Comparison of ENCODE assay signal across 22 cellular contexts in genomic region chr18:11260963-11261441, GRCh38.
DNase-seq lines count a peak whose midpoint lies in the region; ATAC-seq and TF ChIP-seq lines count a peak whose summit lies in the region.
"Had no signal": no experiment of that assay in that cellular context is flagged by ENCODE, and none has a peak within 500 bp of the region (broad histone marks: within the 10 kb centered on the region; RNA-seq: fewer than 3 reads in every experiment).

No MANE protein-coding gene starts in this region.

- peaks cover 6% of the 10 kb centered on the region for H3K36me3 Mint-ChIP-seq in brain
- H3K36me3 Mint-ChIP-seq: activated CD8-positive, alpha-beta memory T cell treated with anti-CD3 and anti-CD28 coated beads, Interleukin-2, amount 10 ng/mL, durations not matched to agents 7 days and 5 days; CD4-positive, CD25-positive, alpha-beta regulatory T cell; stimulated activated memory B cell treated with anti-CD40 and anti-IgM and Interleukin-4, amounts not matched to agents 10 μg/mL and 1 μg/mL and 100 μg/mL, for 72 hours had no signal

- DNase-seq in ELF-1 (ENCODE audit: low read depth, low spot score) (peak; percentile 64), NCI-H2227 (lab: John Stamatoyannopoulos, UW; ENCODE audit: unreplicated experiment) (peak; percentile 69), NCI-H2081 (lab: John Stamatoyannopoulos, UW) (no peak), PC-9 (no peak)
- DNase-seq: ACHN; activated CD4-positive, CD25-positive, alpha-beta regulatory T cell treated with anti-CD3 and anti-CD28 coated beads, Interleukin-2, amount 50 U/mL, for 72 hours; activated CD8-positive, alpha-beta memory T cell treated with anti-CD3 and anti-CD28 coated beads, Interleukin-2, amount 10 ng/mL, durations not matched to agents 7 days and 5 days; activated effector memory CD4-positive, alpha-beta T cell treated with Interleukin-2 at 50 U/mL for 16 hours; amniotic stem cell; CD4-positive, CD25-positive, alpha-beta regulatory T cell; head of caudate nucleus; islet precursor cell; NCI-H2081 treated with DMSO at 0.1 percent for 48 hours; Peyer's patch; T-helper 9 cell; thyroid gland had no signal

- H2AFZ ChIP-seq in neural cell (ENCODE audit: low read depth, low read length) (no peak overlapping the region), PC-9 (no peak overlapping the region)

- H3K9me2 ChIP-seq in neural cell (ENCODE audit: insufficient read depth, low read length) = no peaks in the 10 kb centered on the region
- no peaks in the 10 kb centered on the region for H3K9me2 ChIP-seq in PC-9 (ENCODE audit: insufficient read depth)

- H3K4me1 ChIP-seq in PC-9 (replicated peaks; ENCODE audit: insufficient read depth) = no peaks in the 10 kb centered on the region
- H3K4me1 ChIP-seq: Peyer's patch, thyroid gland had no signal

- H3K27ac ChIP-seq in neural cell (ENCODE audit: low read length) (peak overlapping the region; percentile 68), PC-9 (no peak overlapping the region)
- H3K27ac ChIP-seq: Peyer's patch, SK-N-MC, thyroid gland had no signal

- no peak for TF ChIP-seq CTCF in brain (conservative IDR thresholded peaks at IDR 0.05)
- TF ChIP-seq CTCF in neural cell (IDR thresholded peaks at IDR 0.05; ENCODE audit: poor library complexity, severe bottlenecking) = no peak
- no peak for TF ChIP-seq CTCF in PC-9 (conservative IDR thresholded peaks at IDR 0.05)

- peak; percentile 9 for TF ChIP-seq RAD21 in neural cell (conservative IDR thresholded peaks at IDR 0.05)

- CTCF ChIA-PET in PC-9 (lab: Charles Lee) = no interaction called here

- POLR2A ChIA-PET in PC-9 (lab: Charles Lee; ENCODE audit: unreplicated experiment) = no interaction called here

- H3K4me2 ChIP-seq in neural cell (ENCODE audit: low read length) = peak overlapping the region; percentile 37
- no peak overlapping the region for H3K4me2 ChIP-seq in PC-9

- H3K4me3 Mint-ChIP-seq in brain = peak overlapping the region in 2 of 5 experiments; percentile 15 to 23
- H3K4me3 Mint-ChIP-seq: activated CD8-positive, alpha-beta memory T cell treated with anti-CD3 and anti-CD28 coated beads, Interleukin-2, amount 10 ng/mL, durations not matched to agents 7 days and 5 days; CD4-positive, CD25-positive, alpha-beta regulatory T cell; stimulated activated memory B cell treated with anti-CD40 and anti-IgM and Interleukin-4, amounts not matched to agents 10 μg/mL and 1 μg/mL and 100 μg/mL, for 72 hours had no signal

- H3K27me3 ChIP-seq in neural cell (ENCODE audit: insufficient read depth, low read depth, low read length) (no peaks in the 10 kb centered on the region), PC-9 (ENCODE audit: insufficient read depth, low read depth) (peaks cover 21% of the 10 kb centered on the region)
- H3K27me3 ChIP-seq: Peyer's patch, thyroid gland had no signal

- H3F3A ChIP-seq in neural cell (ENCODE audit: insufficient read depth, low read length, poor library complexity, severe bottlenecking) = no peaks in the 10 kb centered on the region
- H3F3A ChIP-seq in PC-9 (ENCODE audit: insufficient read depth, low read depth) = no peaks in the 10 kb centered on the region

- peaks cover 50% of the 10 kb centered on the region for H3K4me1 Mint-ChIP-seq in brain
- H3K4me1 Mint-ChIP-seq: activated CD8-positive, alpha-beta memory T cell treated with anti-CD3 and anti-CD28 coated beads, Interleukin-2, amount 10 ng/mL, durations not matched to agents 7 days and 5 days; CD4-positive, CD25-positive, alpha-beta regulatory T cell; stimulated activated memory B cell treated with anti-CD40 and anti-IgM and Interleukin-4, amounts not matched to agents 10 μg/mL and 1 μg/mL and 100 μg/mL, for 72 hours had no signal

- H3K36me3 ChIP-seq in neural cell (ENCODE audit: insufficient read depth, low read length) (no peaks in the 10 kb centered on the region), PC-9 (ENCODE audit: low read depth) (no peaks in the 10 kb centered on the region)
- H3K36me3 ChIP-seq: Peyer's patch, thyroid gland had no signal

- peaks cover 2% of the 10 kb centered on the region for H3K27me3 Mint-ChIP-seq in brain
- H3K27me3 Mint-ChIP-seq: activated CD8-positive, alpha-beta memory T cell treated with anti-CD3 and anti-CD28 coated beads, Interleukin-2, amount 10 ng/mL, durations not matched to agents 7 days and 5 days; stimulated activated memory B cell treated with anti-CD40 and anti-IgM and Interleukin-4, amounts not matched to agents 10 μg/mL and 1 μg/mL and 100 μg/mL, for 72 hours had no signal

- no peak overlapping the region for H3K9ac ChIP-seq in neural cell (ENCODE audit: low read length)

- ATAC-seq in HG03159 (IDR thresholded peaks at IDR 0.05; ENCODE audit: unreplicated experiment) = no peak
- no peak for ATAC-seq in GM18858 (IDR thresholded peaks at IDR 0.05; ENCODE audit: unreplicated experiment)
- ATAC-seq: activated CD8-positive, alpha-beta memory T cell treated with anti-CD3 and anti-CD28 coated beads, Interleukin-2, amount 10 ng/mL, durations not matched to agents 7 days and 5 days; stimulated activated memory B cell treated with anti-CD40 and anti-IgM and Interleukin-4, amounts not matched to agents 10 μg/mL and 1 μg/mL and 100 μg/mL, for 72 hours had no signal

- H3K9me3 Mint-ChIP-seq in brain = peaks cover 10 to 17% (median 17%) of the 10 kb centered on the region in 5 experiments

- H3K79me2 ChIP-seq in neural cell (replicated peaks; ENCODE audit: insufficient read depth, low read length) = no peaks in the 10 kb centered on the region
- H3K79me2 ChIP-seq in PC-9 (ENCODE audit: low read depth) = no peaks in the 10 kb centered on the region

- BruUV-seq in PC-9 (replicated peaks; lab: Mats Ljungman, UMichigan) = no TSS peak

- peak overlapping the region; percentile 49 for H3K4me3 ChIP-seq in neural cell (ENCODE audit: low read length)
- H3K4me3 ChIP-seq in PC-9 = no peak overlapping the region
- H3K4me3 ChIP-seq: Peyer's patch, SK-N-MC, thyroid gland had no signal

- peak; percentile 85 for TF ChIP-seq EP300 in neural cell (conservative IDR thresholded peaks at IDR 0.05; ENCODE audit: poor library complexity, severe bottlenecking)

- H4K20me1 ChIP-seq in neural cell (ENCODE audit: insufficient read depth) (no peaks in the 10 kb centered on the region), PC-9 (ENCODE audit: insufficient read depth) (no peaks in the 10 kb centered on the region; the same call in 1 of the 2 replicates)

- intact Hi-C loops in PC-9 (cut with micrococcal nuclease; ENCODE audit: unreplicated experiment) = no loop called here

- peak overlapping the region; percentile 40 to 80 (median 69) for H3K27ac Mint-ChIP-seq in brain
- H3K27ac Mint-ChIP-seq: activated CD8-positive, alpha-beta memory T cell treated with anti-CD3 and anti-CD28 coated beads, Interleukin-2, amount 10 ng/mL, durations not matched to agents 7 days and 5 days; CD4-positive, CD25-positive, alpha-beta regulatory T cell; stimulated activated memory B cell treated with anti-CD40 and anti-IgM and Interleukin-4, amounts not matched to agents 10 μg/mL and 1 μg/mL and 100 μg/mL, for 72 hours had no signal

- H3K9me3 ChIP-seq in neural cell (ENCODE audit: low read length) (no peaks in the 10 kb centered on the region), PC-9 (ENCODE audit: insufficient read depth, low read depth) (no peaks in the 10 kb centered on the region)
- H3K9me3 ChIP-seq: Peyer's patch, thyroid gland had no signal

TF ChIP-seq in neural cell, 6 proteins besides CTCF, POLR2A, EP300 and RAD21:
- TF ChIP-seq SMC3 (conservative IDR thresholded peaks at IDR 0.05; ENCODE audit: poor library complexity) (no peak), REST (IDR thresholded peaks at IDR 0.05; ENCODE audit: borderline replicate concordance) (peak; percentile 100), POLR2AphosphoS5 (IDR thresholded peaks at IDR 0.05) (peak; percentile 91)

Comparison
In these comparisons a context has a peak if more than half of its experiments do, and no peak if none do; other contexts are left out.
1. DNase-seq: peak in ELF-1 (single experiment) and NCI-H2227 (single experiment); none in NCI-H2081 (0 of 2) and PC-9 (0 of 2).